Comparison of ENCODE assay signal across 12 cellular contexts in the genomic region with DNA sequence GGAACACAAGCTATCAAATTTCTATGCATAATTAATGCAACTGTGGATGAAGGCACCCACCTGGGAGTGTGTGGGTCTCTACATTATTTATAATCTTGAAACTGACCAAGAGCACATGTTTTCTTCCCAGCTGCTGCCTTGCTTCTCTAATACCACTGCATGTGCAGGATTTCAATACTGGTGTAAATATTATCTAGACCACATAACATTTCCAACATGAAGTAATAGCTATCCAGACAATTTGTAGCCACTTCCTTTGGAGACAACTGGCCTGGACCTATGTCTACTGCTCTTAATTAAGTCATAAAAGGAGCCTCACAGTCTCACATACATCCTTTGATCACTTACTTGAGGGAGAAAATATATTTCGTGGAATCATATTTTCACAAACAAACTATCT.
"Had no signal": no experiment of that assay in that cellular context is flagged by ENCODE, and none has a peak within 500 bp of the region (broad histone marks: within the 10 kb centered on the region; RNA-seq: fewer than 3 reads in every experiment).

No MANE protein-coding gene starts in this region.

- H3K4me1 ChIP-seq: prostate gland, suprapubic skin had no signal

- H3K4me3 ChIP-seq: lung, prostate gland, suprapubic skin had no signal

- H3K27me3 Mint-ChIP-seq: activated T-helper 17 cell treated with anti-CD3 and anti-CD28 coated beads, Interleukin-2, amount 50 U/mL, for 72 hours; type B pancreatic cell had no signal

- H3K36me3 ChIP-seq: prostate gland had no signal

- ATAC-seq: activated T-helper 17 cell treated with anti-CD3 and anti-CD28 coated beads, Interleukin-2, amount 50 U/mL, for 72 hours; left cardiac atrium; sciatic nerve; stimulated activated naive CD8-positive, alpha-beta T cell treated with anti-CD3 and anti-CD28 coated beads, Interleukin-15, Interleukin-2, amounts not matched to agents 100 U/mL and 50 U/mL, for 24 hours had no signal

- H3K9me3 Mint-ChIP-seq: activated T-helper 17 cell treated with anti-CD3 and anti-CD28 coated beads, Interleukin-2, amount 50 U/mL, for 72 hours; immature natural killer cell; nephron progenitor cell; type B pancreatic cell had no signal

- H3K9me3 ChIP-seq: prostate gland, suprapubic skin had no signal

- DNase-seq: activated naive CD4-positive, alpha-beta T cell treated with anti-CD3 and anti-CD28 coated beads, Interleukin-2, amount 50 U/mL, for 16 hours; immature natural killer cell; left cardiac atrium; nephron progenitor cell; stimulated activated naive CD8-positive, alpha-beta T cell treated with anti-CD3 and anti-CD28 coated beads, Interleukin-15, Interleukin-2, amounts not matched to agents 100 U/mL and 50 U/mL, for 24 hours had no signal

- H3K4me3 Mint-ChIP-seq: activated T-helper 17 cell treated with anti-CD3 and anti-CD28 coated beads, Interleukin-2, amount 50 U/mL, for 72 hours; immature natural killer cell; nephron progenitor cell; type B pancreatic cell had no signal

- H3K27me3 ChIP-seq: suprapubic skin had no signal

- H3K27ac ChIP-seq: prostate gland, suprapubic skin, VCaP had no signal

- H3K27ac Mint-ChIP-seq: immature natural killer cell, nephron progenitor cell, type B pancreatic cell had no signal
